13 cellular contexts compared by ENCODE assay signal in the genomic region with DNA sequence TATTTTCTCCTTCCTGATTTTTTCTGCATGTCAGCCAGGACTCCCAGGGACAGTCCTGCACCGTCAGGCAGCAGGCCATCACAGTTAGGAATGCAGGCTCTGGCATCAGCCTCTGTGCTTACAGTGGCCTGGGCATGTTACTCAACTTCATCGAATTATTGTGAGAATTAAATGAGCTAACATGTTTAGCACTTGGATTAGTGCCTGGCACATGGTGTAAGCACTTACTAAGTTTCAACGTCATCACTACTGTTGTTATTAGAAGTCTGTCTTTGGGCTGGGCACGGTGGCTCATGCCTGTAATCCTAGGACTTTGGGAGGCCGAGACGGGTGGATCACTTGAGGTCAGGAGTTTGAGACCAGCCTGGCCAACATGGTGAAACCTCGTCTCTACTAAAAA. TPM values are rescaled to one million over a fixed set of nuclear protein-coding genes. Genes with fewer than 3 reads are reported as not detected.
DNase-seq lines count a peak whose midpoint lies in the region; ATAC-seq and TF ChIP-seq lines count a peak whose summit lies in the region.
"Had no signal": no experiment of that assay in that cellular context is flagged by ENCODE, and none has a peak within 500 bp of the region (broad histone marks: within the 10 kb centered on the region; RNA-seq: fewer than 3 reads in every experiment).

No MANE protein-coding gene starts in this region.

- H2BK15ac ChIP-seq in mesenchymal stem cell (ENCODE audit: low read depth, poor library complexity, severe bottlenecking) = no peak overlapping the region

- H2BK5ac ChIP-seq in mesenchymal stem cell (ENCODE audit: low read depth, low read length, poor library complexity, severe bottlenecking) = no peak overlapping the region

- H2AK5ac ChIP-seq in mesenchymal stem cell (ENCODE audit: low read length, severe bottlenecking) = no peak overlapping the region

- no peaks in the 10 kb centered on the region for H3K4me1 ChIP-seq in mesenchymal stem cell (ENCODE audit: control insufficient read depth, insufficient read depth, low read depth, low read length)
- peaks cover 12% of the 10 kb centered on the region for H3K4me1 ChIP-seq in vagina

- intact Hi-C loops in vagina (cut with DNase I) = no loop called here

- no peak overlapping the region for H3K4me3 ChIP-seq in mesenchymal stem cell (ENCODE audit: insufficient read depth in 1 of 2, low read depth in 1 of 2, low read length in 2 of 2)
- no peak overlapping the region for H3K4me3 ChIP-seq in vagina

- no peak overlapping the region for H2BK12ac ChIP-seq in mesenchymal stem cell (ENCODE audit: low read length in 2 of 2)

- peak; percentile 42 for DNase-seq in NCI-H82 (lab: John Stamatoyannopoulos, UW)
- DNase-seq in NCI-H82 treated with DMSO at 0.1 percent for 48 hours (lab: John Stamatoyannopoulos, UW; ENCODE audit: unreplicated experiment) = no peak
- DNase-seq in mesenchymal stem cell = no peak
- peak in 1 of 2 donors; percentile 95 for DNase-seq in vagina (ENCODE audit: extremely low spot score in 2 of 2)
- no peak for DNase-seq in ACHN
- no peak for DNase-seq in activated T-cell treated with anti-CD3 and anti-CD28 coated beads, Interleukin-2, amount 50 U/mL, for 1 hour
- no peak for DNase-seq in HUDEP-2 (lab: John Stamatoyannopoulos, UW; ENCODE audit: unreplicated experiment in 76 of 76)
- DNase-seq: DMS79 treated with DMSO at 0.1 percent for 48 hours, NCI-H2029, T1000 had no signal

- H3K4me2 ChIP-seq in mesenchymal stem cell (ENCODE audit: low read length, poor library complexity, severe bottlenecking) = no peak overlapping the region

- H3K79me1 ChIP-seq in mesenchymal stem cell (replicated peaks; ENCODE audit: low read length, poor library complexity, severe bottlenecking) = peaks cover 4% of the 10 kb centered on the region

- H2BK120ac ChIP-seq in mesenchymal stem cell (ENCODE audit: low read depth, low read length) = no peak overlapping the region

- H2AFZ ChIP-seq in mesenchymal stem cell (ENCODE audit: low read depth, low read length) = no peak overlapping the region

- no peak overlapping the region for H3K18ac ChIP-seq in mesenchymal stem cell (ENCODE audit: low read depth in 1 of 2, low read length in 2 of 2)

- H4K91ac ChIP-seq in mesenchymal stem cell (ENCODE audit: low read length) = no peak overlapping the region

- WGBS in mesenchymal stem cell = 92% methylated on average over 7 of the region's 7 CpGs

- H3K23ac ChIP-seq in mesenchymal stem cell (ENCODE audit: low read length in 2 of 2) = no peak overlapping the region

- H3K14ac ChIP-seq in mesenchymal stem cell (ENCODE audit: low read length in 2 of 2) = no peak overlapping the region

- no peak for TF ChIP-seq POLR2A in vagina (IDR thresholded peaks at IDR 0.05)

- peak; percentile 93 for ATAC-seq in esophagus mucosa
- ATAC-seq: Panc1 had no signal

- H3K4ac ChIP-seq in mesenchymal stem cell (ENCODE audit: low read depth in 1 of 2, low read length in 2 of 2) = no peak overlapping the region

- no peaks in the 10 kb centered on the region for H3K27me3 ChIP-seq in mesenchymal stem cell (ENCODE audit: control insufficient read depth in 1 of 2, insufficient read depth in 1 of 2, low read length in 2 of 2)
- H3K27me3 ChIP-seq in vagina = no peaks in the 10 kb centered on the region

- peak overlapping the region; percentile 63 for H3K9ac ChIP-seq in mesenchymal stem cell (ENCODE audit: low read length)

- H3K9me3 ChIP-seq in mesenchymal stem cell (ENCODE audit: control insufficient read depth, low read length) (no peaks in the 10 kb centered on the region), vagina (no peaks in the 10 kb centered on the region)

- no peak for TF ChIP-seq CTCF in vagina (IDR thresholded peaks at IDR 0.05)

- H3K36me3 ChIP-seq in mesenchymal stem cell (ENCODE audit: control insufficient read depth in 1 of 2, insufficient read depth in 2 of 2, low read depth in 1 of 2, low read length in 2 of 2) (peaks cover 26 to 75% of the 10 kb centered on the region in 2 experiments), vagina (no peaks in the 10 kb centered on the region)

- H3K27ac ChIP-seq in mesenchymal stem cell (ENCODE audit: low read length, poor library complexity, severe bottlenecking) = no peak overlapping the region
- peak overlapping the region; percentile 69 for H3K27ac ChIP-seq in vagina
- H3K27ac ChIP-seq: 22Rv1 had no signal

- in situ Hi-C loops in ACHN (cut with HindIII; ENCODE audit: low pct_ligation_motif_present, low pct_unique_long_range_greater_than_20kb, low sequenced_read_pairs) = no loop called here

- H4K8ac ChIP-seq in mesenchymal stem cell (ENCODE audit: low read length) = no peak overlapping the region

RNA-seq across cellular contexts. Expression of gene SCCPDH, which starts 45.1 kb away (rescaled TPM):
- total RNA-seq in esophagus mucosa (2.8 TPM), vagina (18.2 TPM)
- 25.2 TPM for polyA plus RNA-seq in mesenchymal stem cell (2013, experiment 1 of 2)
- 26.5 TPM for polyA plus RNA-seq in mesenchymal stem cell (2013, experiment 2 of 2)
